ENCODE assay signal across 18 cellular contexts in the genomic region with DNA sequence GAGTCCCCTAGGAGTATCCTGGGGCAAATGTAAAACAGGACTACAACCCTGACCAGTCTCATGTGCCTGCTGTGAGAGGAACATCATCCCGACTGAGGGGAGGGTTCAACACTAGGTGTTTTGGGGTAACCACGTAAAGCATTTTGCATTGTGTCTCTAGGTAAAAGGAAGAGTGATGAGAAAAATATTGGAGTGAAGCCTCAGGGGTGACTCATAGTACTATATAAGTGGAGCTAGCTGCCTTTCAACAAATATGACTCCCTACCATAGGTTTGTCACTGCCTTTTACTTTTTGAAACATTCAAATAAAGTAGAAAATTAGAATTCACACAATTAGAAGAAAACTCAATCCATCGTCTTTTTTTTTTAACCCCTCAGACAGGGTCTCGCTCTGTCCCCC. TPM values are rescaled to one million over a fixed set of nuclear protein-coding genes. Genes with fewer than 3 reads are reported as not detected.
DNase-seq lines count a peak whose midpoint lies in the region; ATAC-seq and TF ChIP-seq lines count a peak whose summit lies in the region.
"Had no signal": no experiment of that assay in that cellular context is flagged by ENCODE, and none has a peak within 500 bp of the region (broad histone marks: within the 10 kb centered on the region; RNA-seq: fewer than 3 reads in every experiment).

No MANE protein-coding gene starts in this region.

- no peak for DNase-seq in activated naive CD4-positive, alpha-beta T cell treated with anti-CD3 and anti-CD28 coated beads for 36 hours
- DNase-seq in activated naive CD4-positive, alpha-beta T cell treated with anti-CD3 and anti-CD28 coated beads, Interleukin-2, amount 50 U/mL, for 16 hours, result no peak
- DNase-seq in T-helper 17 cell, result no peak
- peak; percentile 59 for DNase-seq in kidney tubule cell (ENCODE audit: low spot score)
- no peak for DNase-seq in vagina (ENCODE audit: extremely low spot score in 2 of 2)
- no peak for DNase-seq in activated CD8-positive, alpha-beta T cell treated with anti-CD3 and anti-CD28 coated beads, Interleukin-2, amount 10 ng/mL, durations not matched to agents 7 days and 5 days
- DNase-seq in OCI-LY7 (ENCODE audit: low spot score), result no peak
- DNase-seq in immature natural killer cell, result no peak
- DNase-seq: activated CD4-positive, alpha-beta T cell treated with anti-CD3 and anti-CD28 coated beads for 48 hours; DMS 273 treated with DMSO at 0.1 percent for 48 hours; heart right ventricle; NCI-H1105; NCI-H345; nephron progenitor cell; OCI-M1 had no signal

- peaks cover 1% of the 10 kb centered on the region for H3K36me3 Mint-ChIP-seq in activated naive CD4-positive, alpha-beta T cell treated with anti-CD3 and anti-CD28 coated beads for 36 hours (ENCODE audit: low read depth)
- H3K36me3 Mint-ChIP-seq in T-helper 17 cell (ENCODE audit: low read depth), result peaks cover 4% of the 10 kb centered on the region
- H3K36me3 Mint-ChIP-seq in activated CD8-positive, alpha-beta T cell treated with anti-CD3 and anti-CD28 coated beads, Interleukin-2, amount 10 ng/mL, durations not matched to agents 7 days and 5 days (ENCODE audit: low read depth), result peaks cover 14% of the 10 kb centered on the region
- H3K36me3 Mint-ChIP-seq in immature natural killer cell, result peaks cover 0 to 5% (median 0%) of the 10 kb centered on the region in 3 donors

- H3K4me1 ChIP-seq in vagina (peaks cover 41% of the 10 kb centered on the region), OCI-LY7 (ENCODE audit: insufficient read depth, low read length, poor library complexity, severe bottlenecking) (peaks cover 30% of the 10 kb centered on the region)

- no TSS peak for BruUV-seq in OCI-LY7 (replicated peaks; lab: Mats Ljungman, UMichigan)

- peaks cover 58% of the 10 kb centered on the region for H3K4me1 Mint-ChIP-seq in activated naive CD4-positive, alpha-beta T cell treated with anti-CD3 and anti-CD28 coated beads for 36 hours (ENCODE audit: low read depth)
- peaks cover 51% of the 10 kb centered on the region for H3K4me1 Mint-ChIP-seq in T-helper 17 cell
- peaks cover 67% of the 10 kb centered on the region for H3K4me1 Mint-ChIP-seq in activated CD8-positive, alpha-beta T cell treated with anti-CD3 and anti-CD28 coated beads, Interleukin-2, amount 10 ng/mL, durations not matched to agents 7 days and 5 days (ENCODE audit: low read depth)
- H3K4me1 Mint-ChIP-seq in immature natural killer cell, result peaks cover 34 to 40% of the 10 kb centered on the region in 2 donors

- no peaks in the 10 kb centered on the region for H3K27me3 Mint-ChIP-seq in activated naive CD4-positive, alpha-beta T cell treated with anti-CD3 and anti-CD28 coated beads for 36 hours (ENCODE audit: low read depth)
- H3K27me3 Mint-ChIP-seq in T-helper 17 cell (no peaks in the 10 kb centered on the region), immature natural killer cell (ENCODE audit: low read depth in 3 of 3) (peaks cover 2 to 11% (median 5%) of the 10 kb centered on the region in 3 donors)
- H3K27me3 Mint-ChIP-seq in activated CD8-positive, alpha-beta T cell treated with anti-CD3 and anti-CD28 coated beads, Interleukin-2, amount 10 ng/mL, durations not matched to agents 7 days and 5 days (ENCODE audit: low read depth), result peaks cover 6% of the 10 kb centered on the region

- peak overlapping the region; percentile 17 for H3K27ac ChIP-seq in vagina
- H3K27ac ChIP-seq in OCI-LY7 (ENCODE audit: low read depth, low read length, poor library complexity, severe bottlenecking), result no peak overlapping the region
- H3K27ac ChIP-seq: cardiac muscle cell, heart right ventricle, suprapubic skin had no signal

- CTCF ChIA-PET in activated naive CD4-positive, alpha-beta T cell treated with anti-CD3 and anti-CD28 coated beads for 36 hours (lab: Charles Lee), result interaction anchor here (1.2 to 12.1 kb wide), 4 partner anchors 16 to 106 kb away, joined by 3 to 443 read pairs (median 126); no protein-coding TSS in a partner anchor
- CTCF ChIA-PET in activated CD8-positive, alpha-beta T cell treated with anti-CD3 and anti-CD28 coated beads, Interleukin-2, amount 10 ng/mL, durations not matched to agents 7 days and 5 days (lab: Charles Lee), result interaction anchor here (0.6 to 8.2 kb wide), 7 partner anchors 15 to 358 kb away, joined by 3 to 431 read pairs (median 4); no protein-coding TSS in a partner anchor
- CTCF ChIA-PET in OCI-LY7 (lab: Charles Lee; ENCODE audit: unreplicated experiment), result no interaction called here

- no peaks in the 10 kb centered on the region for H4K20me1 ChIP-seq in OCI-LY7 (ENCODE audit: insufficient read depth, low read length)

- H3K27ac Mint-ChIP-seq in activated naive CD4-positive, alpha-beta T cell treated with anti-CD3 and anti-CD28 coated beads for 36 hours, result peak overlapping the region; percentile 16
- H3K27ac Mint-ChIP-seq in T-helper 17 cell, result peak overlapping the region; percentile 95
- no peak overlapping the region for H3K27ac Mint-ChIP-seq in activated CD8-positive, alpha-beta T cell treated with anti-CD3 and anti-CD28 coated beads, Interleukin-2, amount 10 ng/mL, durations not matched to agents 7 days and 5 days
- H3K27ac Mint-ChIP-seq in immature natural killer cell, result peak overlapping the region in 3 of 6 donors; percentile 51 to 82 (median 69)
- H3K27ac Mint-ChIP-seq: nephron progenitor cell had no signal

- H3K4me3 ChIP-seq in vagina (no peak overlapping the region), OCI-LY7 (ENCODE audit: low read depth, low read length, poor library complexity, severe bottlenecking) (no peak overlapping the region)
- H3K4me3 ChIP-seq: cardiac muscle cell, heart right ventricle, suprapubic skin had no signal

- TF ChIP-seq POLR2A in vagina (IDR thresholded peaks at IDR 0.05), result no peak

- H3K27me3 ChIP-seq in vagina, result no peaks in the 10 kb centered on the region
- H3K27me3 ChIP-seq: cardiac muscle cell, heart right ventricle, suprapubic skin had no signal

- H3K4me3 Mint-ChIP-seq in activated naive CD4-positive, alpha-beta T cell treated with anti-CD3 and anti-CD28 coated beads for 36 hours, result no peak overlapping the region
- H3K4me3 Mint-ChIP-seq in T-helper 17 cell (no peak overlapping the region), immature natural killer cell (no peak overlapping the region)
- no peak overlapping the region for H3K4me3 Mint-ChIP-seq in activated CD8-positive, alpha-beta T cell treated with anti-CD3 and anti-CD28 coated beads, Interleukin-2, amount 10 ng/mL, durations not matched to agents 7 days and 5 days
- H3K4me3 Mint-ChIP-seq: nephron progenitor cell had no signal

- H3K36me3 ChIP-seq in vagina, result no peaks in the 10 kb centered on the region
- H3K36me3 ChIP-seq in OCI-LY7 (ENCODE audit: insufficient read depth, low read length), result 0 out of 2 replicates have a peak, but pooled peaks cover 4% of the 10 kb centered on the region
- H3K36me3 ChIP-seq: cardiac muscle cell, suprapubic skin had no signal

- no peak for ATAC-seq in T-helper 17 cell
- ATAC-seq in activated CD8-positive, alpha-beta T cell treated with anti-CD3 and anti-CD28 coated beads, Interleukin-2, amount 10 ng/mL, durations not matched to agents 7 days and 5 days, result no peak
- ATAC-seq: heart right ventricle had no signal

- no peak overlapping the region for H3K4me2 ChIP-seq in OCI-LY7 (ENCODE audit: low read length)

- POLR2A ChIA-PET in activated CD8-positive, alpha-beta T cell treated with anti-CD3 and anti-CD28 coated beads, Interleukin-2, amount 10 ng/mL, durations not matched to agents 7 days and 5 days (lab: Charles Lee), result no interaction called here
- POLR2A ChIA-PET in OCI-LY7 (lab: Charles Lee), result interaction anchor here (0.6 kb wide), 2 partner anchors 116 to 123 kb away, joined by 3 read pairs; no protein-coding TSS in a partner anchor

- no peaks in the 10 kb centered on the region for H3K79me2 ChIP-seq in OCI-LY7 (ENCODE audit: insufficient read depth, low read depth, low read length)

- no peaks in the 10 kb centered on the region for H3K9me3 ChIP-seq in T-helper 17 cell (ENCODE audit: control insufficient read depth, low read length, poor library complexity, severe bottlenecking)
- H3K9me3 ChIP-seq in vagina, result no peaks in the 10 kb centered on the region
- no peaks in the 10 kb centered on the region for H3K9me3 ChIP-seq in OCI-LY7 (ENCODE audit: low read length)
- H3K9me3 ChIP-seq: heart right ventricle, suprapubic skin had no signal

- no peak overlapping the region for H2AFZ ChIP-seq in OCI-LY7 (ENCODE audit: low read length)

- TF ChIP-seq CTCF in vagina (IDR thresholded peaks at IDR 0.05) (no peak), OCI-LY7 (conservative IDR thresholded peaks at IDR 0.05; ENCODE audit: low read length) (no peak)

- H3K9me3 Mint-ChIP-seq in activated naive CD4-positive, alpha-beta T cell treated with anti-CD3 and anti-CD28 coated beads for 36 hours, result no peaks in the 10 kb centered on the region
- no peaks in the 10 kb centered on the region for H3K9me3 Mint-ChIP-seq in activated CD8-positive, alpha-beta T cell treated with anti-CD3 and anti-CD28 coated beads, Interleukin-2, amount 10 ng/mL, durations not matched to agents 7 days and 5 days (ENCODE audit: insufficient read depth)
- no peaks in the 10 kb centered on the region for H3K9me3 Mint-ChIP-seq in immature natural killer cell
- H3K9me3 Mint-ChIP-seq: activated T-helper 2 cell treated with anti-CD3 and anti-CD28 coated beads, Interferon-gamma antibody, Interleukin-2, Interleukin-4, amounts not matched to agents 10 μg/mL and 5 μg/mL and 100 μg/mL, durations not matched to agents 14 hours and 24 hours and 36 hours; nephron progenitor cell had no signal

- intact Hi-C loops in activated naive CD4-positive, alpha-beta T cell treated with anti-CD3 and anti-CD28 coated beads for 36 hours (cut with micrococcal nuclease), result loop anchor here (5.0 to 10.0 kb wide), 3 partner anchors 465 to 1358 kb away; a partner anchor contains a TSS
- intact Hi-C loops in vagina (cut with DNase I), result no loop called here
- intact Hi-C loops in OCI-LY7 (cut with micrococcal nuclease; ENCODE audit: unreplicated experiment), result no loop called here

- no peaks in the 10 kb centered on the region for H3K9me2 ChIP-seq in OCI-LY7 (ENCODE audit: insufficient read depth, low read length)

RNA-seq across cellular contexts. Expression of a gene that starts 2.6 kb away (rescaled TPM):
- 10 to 100 TPM; 22.9 to 26.3 TPM for total RNA-seq in activated naive CD4-positive, alpha-beta T cell treated with anti-CD3 and anti-CD28 coated beads for 36 hours
- total RNA-seq in T-helper 17 cell (10 to 100 TPM; 52.6 to 59.6 TPM), vagina (48.9 TPM), OCI-LY7 (2022) (34.8 and 41.6 TPM in 2 replicates)
- total RNA-seq in activated CD8-positive, alpha-beta T cell treated with anti-CD3 and anti-CD28 coated beads, Interleukin-2, amount 10 ng/mL, durations not matched to agents 7 days and 5 days, result 10 to 100 TPM; 43.2 to 48.4 TPM
- total RNA-seq in OCI-LY7 (2014; rRNA removed; shearing (Covaris generic)), result 21.1 and 29.1 TPM in 2 replicates
- polyA plus RNA-seq in immature natural killer cell, result 1 to 10 TPM; 4.8 to 5.8 (median 5.0) TPM

RNA-seq across cellular contexts. Expression of a gene that starts 34.0 kb away (rescaled TPM):
- total RNA-seq in activated naive CD4-positive, alpha-beta T cell treated with anti-CD3 and anti-CD28 coated beads for 36 hours, result under 1 TPM; 0.26 to 0.27 TPM
- total RNA-seq in T-helper 17 cell (under 1 TPM in 1 of 2 donors, not detected in 1; 0.42 TPM), vagina (18.2 TPM), OCI-LY7 (2022) (0.74 and 0.85 TPM in 2 replicates)
- total RNA-seq in activated CD8-positive, alpha-beta T cell treated with anti-CD3 and anti-CD28 coated beads, Interleukin-2, amount 10 ng/mL, durations not matched to agents 7 days and 5 days, result 1 to 10 TPM; 1.1 to 1.6 TPM
- 2.0 and 5.2 TPM in 2 replicates for total RNA-seq in OCI-LY7 (2014; rRNA removed; shearing (Covaris generic))
- polyA plus RNA-seq in immature natural killer cell, result under 1 TPM in 1 of 3 donors, not detected in 2; 0.08 TPM
